15 cellular contexts compared by ENCODE assay signal in the genomic region with DNA sequence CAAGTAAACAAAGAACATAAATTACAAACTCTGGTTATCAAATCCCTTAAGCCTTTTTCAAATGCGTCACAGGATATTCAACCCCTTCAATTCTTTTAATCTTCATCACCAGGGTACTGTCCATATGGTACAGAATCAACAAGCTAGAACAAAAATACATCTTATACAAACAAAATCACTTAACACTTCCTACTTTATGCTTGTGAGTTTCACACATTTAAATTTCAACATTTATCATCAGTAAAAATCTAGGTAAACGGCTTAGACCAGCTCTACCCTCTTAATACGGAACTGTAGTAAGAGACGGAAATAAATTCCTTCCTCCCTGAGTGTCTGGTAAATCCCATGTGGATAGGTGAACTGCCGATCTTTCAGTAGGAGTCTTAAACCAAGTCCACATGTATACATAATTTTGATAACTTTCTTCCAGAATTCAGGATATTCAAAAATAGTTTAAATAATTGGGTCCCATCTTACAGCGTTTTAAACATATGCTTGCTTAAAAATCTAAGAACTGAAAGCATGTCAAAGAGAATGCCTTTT. TPM values are rescaled to one million over a fixed set of nuclear protein-coding genes. Genes with fewer than 3 reads are reported as not detected.
DNase-seq lines count a peak whose midpoint lies in the region; ATAC-seq and TF ChIP-seq lines count a peak whose summit lies in the region.
"Had no signal": no experiment of that assay in that cellular context is flagged by ENCODE, and none has a peak within 500 bp of the region (broad histone marks: within the 10 kb centered on the region; RNA-seq: fewer than 3 reads in every experiment).

No MANE protein-coding gene starts in this region.

- H3K27me3 Mint-ChIP-seq in GM23338 (ENCODE audit: insufficient read depth, low read depth, poor library complexity), result peaks cover 4% of the 10 kb centered on the region

- H3K27ac Mint-ChIP-seq in GM23338, result no peak overlapping the region
- H3K27ac Mint-ChIP-seq: activated naive CD8-positive, alpha-beta T cell treated with anti-CD3 and anti-CD28 coated beads, Interleukin-2, amount 10 ng/mL, durations not matched to agents 7 days and 5 days; endodermal cell had no signal

- 43 to 51% (median 50%) methylated on average over 6 of the region's 6 CpGs for WGBS in psoas muscle, 3 donors

- H3K4me3 ChIP-seq in GM23338, result peak overlapping the region; percentile 59; the same call in 1 of the 2 replicates
- peak overlapping the region; percentile 83 for H3K4me3 ChIP-seq in epithelial cell of proximal tubule (ENCODE audit: low read depth, low read length)
- H3K4me3 ChIP-seq in psoas muscle, result peak overlapping the region; percentile 60

- ATAC-seq in GM23338 (no peak), psoas muscle (no peak), HG03565 (IDR thresholded peaks at IDR 0.05; ENCODE audit: unreplicated experiment) (no peak)

- no peaks in the 10 kb centered on the region for H3K9me3 Mint-ChIP-seq in GM23338
- H3K9me3 Mint-ChIP-seq: endodermal cell had no signal

- no peaks in the 10 kb centered on the region for H4K20me1 ChIP-seq in GM23338 (replicated peaks; ENCODE audit: insufficient read depth)

- H3F3A ChIP-seq in GM23338 (replicated peaks; ENCODE audit: low read depth), result no peaks in the 10 kb centered on the region

- H3K79me2 ChIP-seq in GM23338 (replicated peaks; ENCODE audit: insufficient read depth), result no peaks in the 10 kb centered on the region

- H3K27me3 ChIP-seq in GM23338 (ENCODE audit: insufficient read depth) (peaks cover 23% of the 10 kb centered on the region), psoas muscle (ENCODE audit: insufficient read depth in 3 of 3, low read length in 2 of 3) (peaks cover 0 to 28% (median 0%) of the 10 kb centered on the region in 3 donors)

- no peak overlapping the region for H2AFZ ChIP-seq in GM23338

- H3K4me1 ChIP-seq in GM23338 (ENCODE audit: insufficient read depth) (peaks cover 4% of the 10 kb centered on the region), psoas muscle (no peaks in the 10 kb centered on the region)

- H3K4me1 Mint-ChIP-seq in GM23338, result peaks cover 10% of the 10 kb centered on the region; the same call in 2 of the 3 replicates

- DNase-seq in GM23338 (ENCODE audit: low spot score) (no peak), NCI-H82 treated with DMSO at 0.1 percent for 48 hours (lab: John Stamatoyannopoulos, UW; ENCODE audit: unreplicated experiment) (peak; percentile 95), epithelial cell of proximal tubule (ENCODE audit: low read depth) (no peak), psoas muscle (no peak), NCI-H1048 (lab: John Stamatoyannopoulos, UW) (no peak), NCI-H446 (lab: John Stamatoyannopoulos, UW) (no peak)
- DNase-seq: activated CD4-positive, alpha-beta T cell treated with anti-CD3 and anti-CD28 coated beads, Interleukin-2, amount 50 U/mL, for 4 hours; activated naive CD8-positive, alpha-beta T cell treated with anti-CD3 and anti-CD28 coated beads, Interleukin-2, amount 10 ng/mL, durations not matched to agents 7 days and 5 days; Calu3; endodermal cell; IMR-90; naive thymus-derived CD8-positive, alpha-beta T cell; NCI-H226; stimulated activated CD4-positive, alpha-beta T cell treated with anti-CD3 and anti-CD28 coated beads, Interleukin-2, amount 100 ng/mL, for 48 hours had no signal

- intact Hi-C loops in psoas muscle (cut with DNase I), result no loop called here

- no peaks in the 10 kb centered on the region for H3K9me2 ChIP-seq in GM23338 (ENCODE audit: insufficient read depth)

- H3K36me3 Mint-ChIP-seq in GM23338 (ENCODE audit: low read depth), result no peaks in the 10 kb centered on the region
- H3K36me3 Mint-ChIP-seq: activated naive CD8-positive, alpha-beta T cell treated with anti-CD3 and anti-CD28 coated beads, Interleukin-2, amount 10 ng/mL, durations not matched to agents 7 days and 5 days had no signal

- TF ChIP-seq CTCF in GM23338 (conservative IDR thresholded peaks at IDR 0.05; ENCODE audit: low read depth in 2 of 2), result no peak
- no peak for TF ChIP-seq CTCF in epithelial cell of proximal tubule (conservative IDR thresholded peaks at IDR 0.05; ENCODE audit: low read depth, low read length)
- no peak for TF ChIP-seq CTCF in psoas muscle (IDR thresholded peaks at IDR 0.05)

- no peaks in the 10 kb centered on the region for H3K9me3 ChIP-seq in psoas muscle

- H3K4me3 Mint-ChIP-seq in GM23338, result peak overlapping the region; percentile 98

- H3K4me2 ChIP-seq in GM23338, result peak overlapping the region; percentile 79

- H3K27ac ChIP-seq in GM23338 (ENCODE audit: low read depth) (no peak overlapping the region), psoas muscle (no peak overlapping the region)

- H3K36me3 ChIP-seq in GM23338 (ENCODE audit: insufficient read depth) (no peaks in the 10 kb centered on the region), psoas muscle (ENCODE audit: insufficient read depth in 1 of 2, low read depth in 1 of 2) (no peaks in the 10 kb centered on the region)

TF ChIP-seq in GM23338, 12 proteins besides CTCF, POLR2A, EP300 and RAD21 (continues in another document):
- TF ChIP-seq POLR2AphosphoS5 (IDR thresholded peaks at IDR 0.05; ENCODE audit: low read depth), result no peak
- no peak for TF ChIP-seq ZNF331 (CRISPR knock-in tag; IDR thresholded peaks at IDR 0.05; ENCODE audit: low read depth)
- no peak for TF ChIP-seq EZH2 (IDR thresholded peaks at IDR 0.05; ENCODE audit: low read depth, unreplicated experiment)
- no peak for TF ChIP-seq ZNF114 (CRISPR knock-in tag; IDR thresholded peaks at IDR 0.05)
- no peak for TF ChIP-seq CREB1 (CRISPR knock-in tag; IDR thresholded peaks at IDR 0.05; ENCODE audit: low read depth)

RNA-seq across cellular contexts. Expression of gene CCDC181, which starts 1.0 kb away (rescaled TPM):
- 3.1 and 3.4 TPM in 2 replicates for total RNA-seq in GM23338 (2014; rRNA removed; shearing (Covaris generic))
- polyA plus RNA-seq in GM23338 (2016; fragmentation: Nextera tagmentation; extraction: Ambion mirVana) (6.0 and 9.0 TPM in 2 replicates), psoas muscle (1 to 10 TPM in 1 of 3 donors, under 1 TPM in 2; 0.13 to 2.9 (median 0.25) TPM)
- total RNA-seq in epithelial cell of proximal tubule (2.0 and 3.5 TPM in 2 replicates), psoas muscle (under 1 TPM; 0.17 to 0.87 (median 0.47) TPM)
- total RNA-seq: activated naive CD8-positive, alpha-beta T cell treated with anti-CD3 and anti-CD28 coated beads, Interleukin-2, amount 10 ng/mL, durations not matched to agents 7 days and 5 days; IMR-90; naive thymus-derived CD8-positive, alpha-beta T cell had no signal

RNA-seq across cellular contexts. Expression of gene BLZF1, which starts 58.2 kb away (rescaled TPM):
- 12.4 and 14.5 TPM in 2 replicates for total RNA-seq in GM23338 (2014; rRNA removed; shearing (Covaris generic))
- polyA plus RNA-seq in GM23338 (2016; fragmentation: Nextera tagmentation; extraction: Ambion mirVana), result 6.3 and 9.5 TPM in 2 replicates
- 21.8 and 27.2 TPM in 2 replicates for total RNA-seq in epithelial cell of proximal tubule
- 10 to 100 TPM; 12.7 to 14.9 (median 13.7) TPM for total RNA-seq in psoas muscle
- polyA plus RNA-seq in psoas muscle, result 10 to 100 TPM; 10.0 to 23.9 (median 18.4) TPM

RNA-seq across cellular contexts. Expression of gene NME7, which starts 58.6 kb away (rescaled TPM):
- total RNA-seq in GM23338 (2014; rRNA removed; shearing (Covaris generic)), result 12.9 and 39.1 TPM in 2 replicates
- polyA plus RNA-seq in GM23338 (2016; fragmentation: Nextera tagmentation; extraction: Ambion mirVana), result 48.5 and 65.2 TPM in 2 replicates
- total RNA-seq in epithelial cell of proximal tubule, result 39.9 and 50.9 TPM in 2 replicates
- total RNA-seq in psoas muscle, result 1 to 10 TPM; 3.9 to 6.4 (median 4.4) TPM
- polyA plus RNA-seq in psoas muscle, result 10 to 100 TPM in 1 of 3 donors, 1 to 10 TPM in 2; 4.8 to 14.1 (median 7.9) TPM

RNA-seq across cellular contexts. Expression of gene SLC19A2, which starts 59.5 kb away (rescaled TPM):
- 39.1 and 42.8 TPM in 2 replicates for total RNA-seq in GM23338 (2014; rRNA removed; shearing (Covaris generic))
- polyA plus RNA-seq in GM23338 (2016; fragmentation: Nextera tagmentation; extraction: Ambion mirVana) (9.9 and 11.1 TPM in 2 replicates), psoas muscle (100 to 1,000 TPM in 2 of 3 donors, 10 to 100 TPM in 1; 75.0 to 150 (median 139) TPM)
- total RNA-seq in epithelial cell of proximal tubule (12.3 and 20.3 TPM in 2 replicates), psoas muscle (100 to 1,000 TPM in 2 of 4 donors, 10 to 100 TPM in 2; 23.6 to 151 (median 83.3) TPM)
